In the genomic region with DNA sequence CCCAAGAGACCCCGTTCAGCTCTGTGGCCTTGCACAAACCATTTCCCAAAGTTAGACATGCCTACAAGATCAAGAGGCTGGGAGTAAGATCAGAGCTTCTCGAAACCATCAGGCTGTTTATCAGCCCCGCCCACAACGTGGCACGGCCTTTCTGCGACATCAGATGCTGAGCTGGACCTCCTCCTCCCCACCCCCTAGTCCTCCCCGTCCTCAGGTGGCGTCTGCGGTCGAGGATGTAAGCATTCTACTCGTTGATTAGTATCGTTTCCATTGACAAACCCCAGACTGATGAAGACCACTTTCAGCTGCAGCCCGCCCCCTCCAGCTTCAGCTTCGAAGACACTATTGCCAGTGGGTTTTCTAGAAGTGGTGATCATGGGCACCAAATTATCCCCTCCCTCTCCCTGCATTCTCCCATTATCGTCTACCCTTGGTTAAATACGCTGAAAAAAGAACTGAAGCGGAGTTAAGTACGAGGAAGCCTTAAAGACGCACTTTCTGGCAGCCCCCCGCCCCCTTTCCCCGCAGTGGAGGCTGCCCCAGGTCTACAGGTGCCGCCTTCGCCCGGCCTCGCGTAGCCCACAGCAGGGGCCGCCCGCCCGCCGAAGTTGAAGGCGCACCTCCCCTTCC, we compare ENCODE assay signal across 8 cellular contexts. TPM values are rescaled to one million over a fixed set of nuclear protein-coding genes. Genes with fewer than 3 reads are reported as not detected.
DNase-seq lines count a peak whose midpoint lies in the region; TF ChIP-seq lines count a peak whose summit lies in the region.

No MANE protein-coding gene starts in this region.

- TF ChIP-seq CTCF in foreskin fibroblast (IDR thresholded peaks at IDR 0.05; ENCODE audit: low read depth, low read length), result no peak

- DNase-seq in activated T-cell treated with anti-CD3 and anti-CD28 coated beads, Interleukin-2, amount 50 U/mL, for 24 hours, result peak; percentile 30
- DNase-seq in activated T-cell treated with anti-CD3 and anti-CD28 coated beads, Interleukin-2, amount 50 U/mL, for 1 hour, result no peak
- peak; percentile 22 for DNase-seq in HS-5 (ENCODE audit: low read depth)
- peak; percentile 30 for DNase-seq in activated CD4-positive, alpha-beta memory T cell treated with anti-CD3 and anti-CD28 coated beads for 36 hours
- peak; percentile 61 to 83 for DNase-seq in foreskin fibroblast
- DNase-seq in NCI-H2107 treated with DMSO at 0.1 percent for 48 hours (lab: John Stamatoyannopoulos, UW; ENCODE audit: unreplicated experiment), result no peak
- no peak for DNase-seq in activated CD8-positive, alpha-beta memory T cell treated with anti-CD3 and anti-CD28 coated beads, Interleukin-2, amount 50 U/mL, for 4 hours

- H3K36me3 ChIP-seq in neuron (ENCODE audit: insufficient read depth, low read length), result no peaks in the 10 kb centered on the region

- H3K4me3 Mint-ChIP-seq in activated T-cell treated with anti-CD3 and anti-CD28 coated beads, Interleukin-2, amount 50 U/mL, for 24 hours, result peak overlapping the region; percentile 70
- peak overlapping the region; percentile 56 for H3K4me3 Mint-ChIP-seq in activated CD4-positive, alpha-beta memory T cell treated with anti-CD3 and anti-CD28 coated beads for 36 hours

- POLR2A ChIA-PET in activated CD4-positive, alpha-beta memory T cell treated with anti-CD3 and anti-CD28 coated beads for 36 hours (lab: Charles Lee), result no interaction called here

- H3K4me1 ChIP-seq in neuron (ENCODE audit: insufficient read depth, low read length), result peaks cover 12% of the 10 kb centered on the region

- peaks cover 41% of the 10 kb centered on the region for H3K27me3 ChIP-seq in neuron (ENCODE audit: insufficient read depth, low read length)

- intact Hi-C loops in activated CD4-positive, alpha-beta memory T cell treated with anti-CD3 and anti-CD28 coated beads for 36 hours (cut with micrococcal nuclease), result loop anchor here (5.0 kb wide), 1 partner anchor 57 kb away; no protein-coding TSS in a partner anchor

- peaks cover 76% of the 10 kb centered on the region for H3K27me3 Mint-ChIP-seq in activated T-cell treated with anti-CD3 and anti-CD28 coated beads, Interleukin-2, amount 50 U/mL, for 24 hours
- peaks cover 48% of the 10 kb centered on the region for H3K27me3 Mint-ChIP-seq in activated CD4-positive, alpha-beta memory T cell treated with anti-CD3 and anti-CD28 coated beads for 36 hours

- no peaks in the 10 kb centered on the region for H3K9me3 Mint-ChIP-seq in activated T-cell treated with anti-CD3 and anti-CD28 coated beads, Interleukin-2, amount 50 U/mL, for 24 hours
- H3K9me3 Mint-ChIP-seq in activated CD4-positive, alpha-beta memory T cell treated with anti-CD3 and anti-CD28 coated beads for 36 hours, result no peaks in the 10 kb centered on the region

- CTCF ChIA-PET in activated CD4-positive, alpha-beta memory T cell treated with anti-CD3 and anti-CD28 coated beads for 36 hours (lab: Charles Lee), result interaction anchor here (0.7 kb wide), 1 partner anchor 576 kb away, joined by 3 read pairs; no protein-coding TSS in a partner anchor

- H2AFZ ChIP-seq in neuron (ENCODE audit: low read depth, low read length), result peak overlapping the region; percentile 96

- H3K4me3 ChIP-seq in foreskin fibroblast (ENCODE audit: low read depth in 1 of 2, low read length in 2 of 2) (peak overlapping the region; percentile 69 to 77), neuron (ENCODE audit: low read length) (peak overlapping the region; percentile 70)

- H3K4me1 Mint-ChIP-seq in activated T-cell treated with anti-CD3 and anti-CD28 coated beads, Interleukin-2, amount 50 U/mL, for 24 hours (ENCODE audit: low read depth), result peaks cover 11% of the 10 kb centered on the region
- peaks cover 11% of the 10 kb centered on the region for H3K4me1 Mint-ChIP-seq in activated CD4-positive, alpha-beta memory T cell treated with anti-CD3 and anti-CD28 coated beads for 36 hours (ENCODE audit: low read depth)

- H3K27ac Mint-ChIP-seq in activated T-cell treated with anti-CD3 and anti-CD28 coated beads, Interleukin-2, amount 50 U/mL, for 24 hours, result no peak overlapping the region
- H3K27ac Mint-ChIP-seq in activated CD4-positive, alpha-beta memory T cell treated with anti-CD3 and anti-CD28 coated beads for 36 hours, result no peak overlapping the region

- no peaks in the 10 kb centered on the region for H3K36me3 Mint-ChIP-seq in activated T-cell treated with anti-CD3 and anti-CD28 coated beads, Interleukin-2, amount 50 U/mL, for 24 hours (ENCODE audit: low read depth)
- no peaks in the 10 kb centered on the region for H3K36me3 Mint-ChIP-seq in activated CD4-positive, alpha-beta memory T cell treated with anti-CD3 and anti-CD28 coated beads for 36 hours

- no peaks in the 10 kb centered on the region for H3K9me3 ChIP-seq in neuron (ENCODE audit: low read length)

RNA-seq across cellular contexts. Expression of a gene that starts 1.1 kb away (rescaled TPM):
- total RNA-seq in activated CD4-positive, alpha-beta memory T cell treated with anti-CD3 and anti-CD28 coated beads for 36 hours, result not detected

RNA-seq across cellular contexts. Expression of a gene that starts 53.6 kb away (rescaled TPM):
- not detected for total RNA-seq in activated CD4-positive, alpha-beta memory T cell treated with anti-CD3 and anti-CD28 coated beads for 36 hours

Comparison
In these comparisons a context has a peak if more than half of its experiments do, and no peak if none do; other contexts are left out.
1. DNase-seq: peak in activated T-cell treated with anti-CD3 and anti-CD28 coated beads, Interleukin-2, amount 50 U/mL, for 24 hours (single experiment), HS-5 (single experiment), activated CD4-positive, alpha-beta memory T cell treated with anti-CD3 and anti-CD28 coated beads for 36 hours (single experiment) and foreskin fibroblast (2 of 2); none in activated T-cell treated with anti-CD3 and anti-CD28 coated beads, Interleukin-2, amount 50 U/mL, for 1 hour (single experiment), NCI-H2107 treated with DMSO at 0.1 percent for 48 hours (single experiment) and activated CD8-positive, alpha-beta memory T cell treated with anti-CD3 and anti-CD28 coated beads, Interleukin-2, amount 50 U/mL, for 4 hours (single experiment).